8 cellular contexts compared by ENCODE assay signal in genomic region chr6:43053545-43054205, GRCh38. TPM values are rescaled to one million over a fixed set of nuclear protein-coding genes. Genes with fewer than 3 reads are reported as not detected.
DNase-seq lines count a peak whose midpoint lies in the region; ATAC-seq and TF ChIP-seq lines count a peak whose summit lies in the region.

Gene CUL7 (minus strand): TSS chr6:43053851. CDS start chr6:43052788, 1,063 bp downstream.

- TF ChIP-seq CTCF in left lung (IDR thresholded peaks at IDR 0.05) = no peak

- peaks cover 16 to 36% of the 10 kb centered on the region in 2 donors for H3K4me1 ChIP-seq in left lung

- no peaks in the 10 kb centered on the region for H3K27me3 ChIP-seq in left lung

- DNase-seq in C1 segment of cervical spinal cord (lab: John Stamatoyannopoulos, UW) (peak in 12 of 14 donors; percentile 8 to 91 (median 54)), NCI-H748 treated with DMSO at 0.1 percent for 48 hours (lab: John Stamatoyannopoulos, UW) (peak; percentile 97), left lung (peak; percentile 93 to 98)
- peak; percentile 88 for DNase-seq in activated CD4-positive, alpha-beta T cell treated with anti-CD3 and anti-CD28 coated beads, Interleukin-2, amount 50 U/mL, for 1 hour
- peak; percentile 80 for DNase-seq in stimulated activated CD4-positive, alpha-beta T cell treated with anti-CD3 and anti-CD28 coated beads, Interleukin-2, amount 100 ng/mL, for 4 hours (ENCODE audit: low read depth)

- H3K36me3 ChIP-seq in left lung = peaks cover 0 to 54% of the 10 kb centered on the region in 2 donors

- H3K4me3 ChIP-seq in left lung = peak within 1 kb of the TSS; percentile 75 to 89

- H3K27ac ChIP-seq in left lung = peak within 1 kb of the TSS; percentile 90 to 95

- H3K27me3 Mint-ChIP-seq in dendritic cell treated with granulocyte-macrophage colony-stimulating factor and Interleukin-4, amounts not matched to agents 40 ng/mL and 50 ng/mL, for 4 days = no peaks in the 10 kb centered on the region

- ATAC-seq in GM19351 (IDR thresholded peaks at IDR 0.05; ENCODE audit: unreplicated experiment) (peak; percentile 91), HG03521 (IDR thresholded peaks at IDR 0.05; ENCODE audit: unreplicated experiment) (peak; percentile 75), left lung (peak; percentile 97)

- H3K4me3 Mint-ChIP-seq in dendritic cell treated with granulocyte-macrophage colony-stimulating factor and Interleukin-4, amounts not matched to agents 40 ng/mL and 50 ng/mL, for 4 days = peak within 1 kb of the TSS; percentile 94

- intact Hi-C loops in dendritic cell treated with granulocyte-macrophage colony-stimulating factor and Interleukin-4, amounts not matched to agents 40 ng/mL and 50 ng/mL, for 4 days (cut with micrococcal nuclease) = loop anchor here (10.0 kb wide), 1 partner anchor 69 kb away; the partner anchor contains the start of gene PPP2R5D
- intact Hi-C loops in left lung (cut with DNase I) = no loop called here

- peak within 1 kb of the TSS; percentile 95 for H3K27ac Mint-ChIP-seq in dendritic cell treated with granulocyte-macrophage colony-stimulating factor and Interleukin-4, amounts not matched to agents 40 ng/mL and 50 ng/mL, for 4 days

- H3K4me1 Mint-ChIP-seq in dendritic cell treated with granulocyte-macrophage colony-stimulating factor and Interleukin-4, amounts not matched to agents 40 ng/mL and 50 ng/mL, for 4 days (ENCODE audit: low read depth) = peaks cover 46% of the 10 kb centered on the region

- peaks cover 74% of the 10 kb centered on the region for H3K36me3 Mint-ChIP-seq in dendritic cell treated with granulocyte-macrophage colony-stimulating factor and Interleukin-4, amounts not matched to agents 40 ng/mL and 50 ng/mL, for 4 days (ENCODE audit: low read depth)

- no peaks in the 10 kb centered on the region for H3K9me3 ChIP-seq in left lung

- no peaks in the 10 kb centered on the region for H3K9me3 Mint-ChIP-seq in dendritic cell treated with granulocyte-macrophage colony-stimulating factor and Interleukin-4, amounts not matched to agents 40 ng/mL and 50 ng/mL, for 4 days

RNA-seq across cellular contexts. Expression of gene CUL7, which starts in this region (rescaled TPM):
- 10 to 100 TPM; 22.0 to 28.4 TPM for total RNA-seq in left lung

Comparison
In these comparisons a context has a peak if more than half of its experiments do, and no peak if none do; other contexts are left out.
1. Peak in every context shown above with its lines: DNase-seq, ATAC-seq, H3K4me3 ChIP-seq and H3K27ac ChIP-seq.